Comparison of ENCODE assay signal across 8 cellular contexts in the genomic region with DNA sequence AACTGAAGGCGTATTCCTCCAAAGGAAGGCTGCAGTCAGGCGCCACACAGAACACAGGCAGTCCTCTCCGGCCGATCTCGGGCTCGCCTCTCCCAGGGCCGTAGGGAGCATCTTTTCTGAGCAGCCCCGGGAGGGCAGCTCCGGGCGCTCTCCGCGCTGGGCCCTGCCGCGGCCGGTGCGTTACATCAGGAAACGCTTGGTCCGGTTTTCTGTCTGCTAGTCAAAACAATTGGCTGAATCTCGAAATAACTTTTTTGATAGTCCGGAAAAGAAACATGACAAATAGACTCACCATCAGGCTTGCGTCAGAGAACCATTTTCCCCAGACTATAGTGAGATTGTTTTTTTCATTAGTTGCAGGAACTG.
DNase-seq lines count a peak whose midpoint lies in the region; TF ChIP-seq lines count a peak whose summit lies in the region.

No MANE protein-coding gene starts in this region.

- no peak for TF ChIP-seq POLR2A in lower leg skin (IDR thresholded peaks at IDR 0.05)

- intact Hi-C loops in lower leg skin (cut with DNase I; ENCODE audit: low total_unique reads), result no loop called here

- no peaks in the 10 kb centered on the region for H3K36me3 ChIP-seq in thymus (ENCODE audit: control insufficient read depth, insufficient read depth)

- H3K27ac ChIP-seq in thymus (ENCODE audit: low read depth), result no peak overlapping the region

- H3K4me3 ChIP-seq in cardiac fibroblast (replicated peaks in 1 of 2; ENCODE audit: low read depth in 2 of 2, low read length in 2 of 2), result peak overlapping the region; percentile 43 to 54
- peak overlapping the region; percentile 6 for H3K4me3 ChIP-seq in lower leg skin (ENCODE audit: low read depth, poor library complexity, severe bottlenecking)
- H3K4me3 ChIP-seq in thymus (ENCODE audit: low read length), result peak overlapping the region; percentile 57

- TF ChIP-seq CTCF in cardiac fibroblast (IDR thresholded peaks at IDR 0.05; ENCODE audit: low read depth, low read length) (no peak), lower leg skin (IDR thresholded peaks at IDR 0.05) (no peak)

- WGBS in lower leg skin, 2 donors, result 0 to 2% methylated on average over 21 of the region's 21 CpGs
- WGBS in thymus, result 2% methylated on average over 21 of the region's 21 CpGs

- peaks cover 57% of the 10 kb centered on the region for H3K27me3 ChIP-seq in thymus (ENCODE audit: control insufficient read depth, insufficient read depth)

- DNase-seq in DMS153 (lab: John Stamatoyannopoulos, UW) (peak; percentile 24), DMS153 treated with DMSO at 0.1 percent for 48 hours (lab: John Stamatoyannopoulos, UW; ENCODE audit: unreplicated experiment) (no peak), NCI-H69 (lab: John Stamatoyannopoulos, UW) (peak; percentile 66), cardiac fibroblast (ENCODE audit: low read depth in 2 of 2) (peak; percentile 59 to 82), lower leg skin (ENCODE audit: low spot score in 2 of 2) (peak in 1 of 2 donors; percentile 89), HuH-7 (ENCODE audit: low spot score) (no peak), NCI-H2196 treated with DMSO at 0.1 percent for 48 hours (lab: John Stamatoyannopoulos, UW; ENCODE audit: unreplicated experiment) (no peak)

- H3K4me1 ChIP-seq in thymus (ENCODE audit: control insufficient read depth, insufficient read depth, low read length), result peaks cover 32% of the 10 kb centered on the region

- H3K9me3 ChIP-seq in thymus (ENCODE audit: control insufficient read depth), result no peaks in the 10 kb centered on the region

Comparison
In these comparisons a context has a peak if more than half of its experiments do, and no peak if none do; other contexts are left out.
1. DNase-seq: peak in DMS153 (single experiment), NCI-H69 (single experiment) and cardiac fibroblast (2 of 2); none in DMS153 treated with DMSO at 0.1 percent for 48 hours (single experiment), HuH-7 (single experiment) and NCI-H2196 treated with DMSO at 0.1 percent for 48 hours (single experiment).
2. H3K4me3 ChIP-seq: peak in every context shown above with its lines; median percentile 57 in thymus; 48 in cardiac fibroblast; 6 in lower leg skin.